In genomic region chr9:31605164-31605563, GRCh38 we compare ENCODE assay signal across 10 cellular contexts.
"Had no signal": no experiment of that assay in that cellular context is flagged by ENCODE, and none has a peak within 500 bp of the region (broad histone marks: within the 10 kb centered on the region; RNA-seq: fewer than 3 reads in every experiment).

No MANE protein-coding gene starts in this region.

- H3K27ac ChIP-seq: GM23248, HL-60 had no signal

- H3K9ac ChIP-seq: GM23248 had no signal

- H3K36me3 ChIP-seq: HAP-1 had no signal

- ATAC-seq: HCT116, K562 had no signal

- H3K4me3 ChIP-seq: GM23248, HAP-1, K562 had no signal

- FAIRE-seq: K562 had no signal

- H3K9me3 ChIP-seq: HAP-1 had no signal

- DNase-seq: GM23248, GOT3, H7, HFFc6, IMR-90, KG1 had no signal

- H2AFZ ChIP-seq: GM23248 had no signal
